ENCODE assay signal across 8 cellular contexts in the genomic region with DNA sequence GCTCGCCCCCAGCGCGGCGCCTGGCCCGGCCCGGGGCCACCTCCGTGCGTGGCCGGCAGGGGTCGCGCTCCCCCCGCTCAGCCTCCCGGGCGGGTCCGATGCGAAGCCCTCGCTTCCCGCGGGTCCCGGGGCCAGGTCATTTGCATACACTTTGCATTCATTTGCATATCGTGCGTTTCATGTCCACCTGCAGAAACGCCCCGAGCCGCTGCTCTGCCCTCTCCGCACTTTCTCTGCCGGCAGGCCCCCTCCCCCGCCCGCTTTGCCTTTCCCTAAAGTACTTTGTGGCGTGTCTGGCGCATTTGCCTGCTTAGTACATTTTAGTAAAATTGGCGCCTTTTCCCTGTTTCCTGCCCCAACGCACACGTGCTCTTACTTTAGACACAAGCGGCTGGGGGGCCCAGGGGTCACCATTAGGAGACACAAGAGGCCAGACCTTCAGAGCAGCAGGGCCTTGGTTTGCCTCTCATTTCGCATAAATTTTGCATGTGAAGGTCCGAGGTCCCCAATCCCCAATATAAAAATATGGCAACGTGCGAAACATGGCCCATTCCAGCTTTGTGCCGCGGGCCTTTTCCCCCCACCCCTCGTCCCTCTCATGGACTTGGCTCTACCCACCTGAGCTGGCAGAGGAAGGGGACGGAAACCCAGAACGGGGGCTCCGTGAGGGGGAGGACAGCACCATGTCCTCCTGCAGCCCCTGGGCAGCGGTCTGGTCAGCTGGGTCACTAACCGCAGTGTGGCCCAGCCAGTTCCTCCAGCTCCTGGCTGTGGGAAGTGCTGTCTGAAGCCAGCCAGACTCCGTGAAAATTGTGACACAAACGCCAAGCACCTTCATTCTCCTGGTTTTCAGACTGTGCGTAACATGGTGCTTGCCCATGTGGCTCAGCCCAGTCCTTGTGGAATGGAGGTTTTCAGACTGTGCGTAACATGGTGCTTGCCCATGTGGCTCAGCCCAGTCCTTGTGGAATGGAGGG. TPM values are rescaled to one million over a fixed set of nuclear protein-coding genes. Genes with fewer than 3 reads are reported as not detected.
DNase-seq lines count a peak whose midpoint lies in the region; ATAC-seq, FAIRE-seq and TF ChIP-seq lines count a peak whose summit lies in the region.

No MANE protein-coding gene starts in this region.

- no peak overlapping the region for H3K27ac ChIP-seq in keratinocyte (ENCODE audit: control insufficient read depth, insufficient read depth, low read length)

- no peaks in the 10 kb centered on the region for H3K36me3 Mint-ChIP-seq in T-helper 1 cell treated with Interleukin-12 subunit alpha and Interleukin-12 subunit beta and Interleukin-4 antibody, amounts not matched to agents 30 μg/mL and 1 μg/mL, for 36 hours (ENCODE audit: low read depth)

- no peak overlapping the region for H2AFZ ChIP-seq in keratinocyte (ENCODE audit: control insufficient read depth, low read length)

- no peaks in the 10 kb centered on the region for H3K36me3 ChIP-seq in keratinocyte (ENCODE audit: control insufficient read depth in 2 of 2, extremely low read depth in 1 of 2, insufficient read depth in 2 of 2, low read length in 2 of 2)

- H3K4me1 Mint-ChIP-seq in T-helper 1 cell treated with Interleukin-12 subunit alpha and Interleukin-12 subunit beta and Interleukin-4 antibody, amounts not matched to agents 30 μg/mL and 1 μg/mL, for 36 hours (ENCODE audit: low read depth) = no peaks in the 10 kb centered on the region

- H3K9me3 Mint-ChIP-seq in T-helper 1 cell treated with Interleukin-12 subunit alpha and Interleukin-12 subunit beta and Interleukin-4 antibody, amounts not matched to agents 30 μg/mL and 1 μg/mL, for 36 hours = no peaks in the 10 kb centered on the region

- no peak overlapping the region for H3K4me3 ChIP-seq in astrocyte of the cerebellum (ENCODE audit: low read depth, low read length)
- H3K4me3 ChIP-seq in keratinocyte (ENCODE audit: control insufficient read depth in 2 of 3, extremely low read depth in 1 of 3, insufficient read depth in 2 of 3, low read depth in 1 of 3, low read length in 3 of 3) = no peak overlapping the region

- no peaks in the 10 kb centered on the region for H3K4me1 ChIP-seq in keratinocyte (ENCODE audit: control insufficient read depth, extremely low read depth, insufficient read depth, low read length)

- H3K27me3 ChIP-seq in keratinocyte (ENCODE audit: control insufficient read depth, extremely low read depth, insufficient read depth, low read length) = peaks cover 59% of the 10 kb centered on the region

- dilution Hi-C loops in keratinocyte (cut with MboI; ENCODE audit: extremely low pct_ligation_motif_present, low sequenced_read_pairs) = no loop called here

- no peaks in the 10 kb centered on the region for H3K9me1 ChIP-seq in keratinocyte (ENCODE audit: control insufficient read depth, extremely low read depth, insufficient read depth, low read length)

- peaks cover 59% of the 10 kb centered on the region for H3K27me3 Mint-ChIP-seq in T-helper 1 cell treated with Interleukin-12 subunit alpha and Interleukin-12 subunit beta and Interleukin-4 antibody, amounts not matched to agents 30 μg/mL and 1 μg/mL, for 36 hours (ENCODE audit: low read depth)

- no peaks in the 10 kb centered on the region for H3K9me3 ChIP-seq in keratinocyte (ENCODE audit: control insufficient read depth, low read depth, low read length)

- H3K4me3 Mint-ChIP-seq in T-helper 1 cell treated with Interleukin-12 subunit alpha and Interleukin-12 subunit beta and Interleukin-4 antibody, amounts not matched to agents 30 μg/mL and 1 μg/mL, for 36 hours = peak overlapping the region; percentile 51

- ATAC-seq in HG02798 (IDR thresholded peaks at IDR 0.05; ENCODE audit: poor library complexity, unreplicated experiment) = peak; percentile 55

- no peaks in the 10 kb centered on the region for H4K20me1 ChIP-seq in keratinocyte (ENCODE audit: control insufficient read depth, extremely low read depth, insufficient read depth, low read length)

- H3K4me2 ChIP-seq in keratinocyte (ENCODE audit: control insufficient read depth, extremely low read depth, insufficient read depth, low read depth, low read length) = no peak overlapping the region

- in situ Hi-C loops in astrocyte of the cerebellum (cut with HindIII; ENCODE audit: low sequenced_read_pairs) = no loop called here

- no peak overlapping the region for H3K27ac Mint-ChIP-seq in T-helper 1 cell treated with Interleukin-12 subunit alpha and Interleukin-12 subunit beta and Interleukin-4 antibody, amounts not matched to agents 30 μg/mL and 1 μg/mL, for 36 hours

- DNase-seq in astrocyte of the cerebellum (ENCODE audit: low read depth) = no peak
- no peak for DNase-seq in keratinocyte (ENCODE audit: low read depth, low spot score)
- peak; percentile 35 for DNase-seq in stimulated activated CD8-positive, alpha-beta memory T cell treated with anti-CD3 and anti-CD28 coated beads, Interleukin-12 subunit alpha, Interleukin-12 subunit beta, amount 100 ng/mL, for 1 hour (ENCODE audit: low read depth)
- no peak for DNase-seq in HT-29 (ENCODE audit: low spot score)
- DNase-seq in NCI-H187 treated with DMSO at 0.1 percent for 48 hours (lab: John Stamatoyannopoulos, UW) = no peak

- FAIRE-seq in keratinocyte (lab: Jason Lieb, UNC) = no peak

- peak; percentile 72 for TF ChIP-seq CTCF in GM12872 (IDR thresholded peaks at IDR 0.05; ENCODE audit: insufficient read depth, low read depth, low read length)
- peak; percentile 55 for TF ChIP-seq CTCF in astrocyte of the cerebellum (IDR thresholded peaks at IDR 0.05; ENCODE audit: low read depth, low read length, missing control alignments)
- TF ChIP-seq CTCF in keratinocyte (optimal IDR thresholded peaks at IDR 0.05 in 1 of 3, IDR thresholded peaks at IDR 0.05 in 1 of 3, conservative IDR thresholded peaks at IDR 0.05 in 1 of 3; ENCODE audit: extremely low read depth in 1 of 3, insufficient read depth in 2 of 3, low read length in 3 of 3) = peak in 2 of 3 experiments; percentile 54 to 77

- no peaks in the 10 kb centered on the region for H3K79me2 ChIP-seq in keratinocyte (ENCODE audit: control insufficient read depth, insufficient read depth, low read length)

- H3K9ac ChIP-seq in keratinocyte (ENCODE audit: control insufficient read depth, extremely low read depth, insufficient read depth, low read length) = no peak overlapping the region

RNA-seq across cellular contexts. Expression of gene CBFA2T3, which starts 34.8 kb away (rescaled TPM):
- 0.08 to 0.24 TPM (median 0.18 TPM) in 3 replicates for polyA plus RNA-seq in keratinocyte
- polyA plus RNA-seq in keratinocyte (2011; ENCODE audit: low read depth) = 1.3 TPM
- polyA plus RNA-seq in keratinocyte (2011; cell fraction: cytosol; rRNA removed) = 0.17 and 0.30 TPM in 2 replicates
- 0.37 and 0.43 TPM in 2 replicates for polyA plus RNA-seq in keratinocyte (2011; cell fraction: nucleus; rRNA removed)
- 0.17 and 0.61 TPM in 2 replicates for polyA plus RNA-seq in keratinocyte (2012; ENCODE audit: low replicate concordance)
- 0.03 to 0.20 TPM in 2 of 3 replicates, not detected in the other for polyA minus RNA-seq in keratinocyte
- polyA minus RNA-seq in keratinocyte (2011; cell fraction: cytosol; rRNA and poly(A)+ RNA removed) = not detected
- 0.31 and 0.32 TPM in 2 replicates for polyA minus RNA-seq in keratinocyte (2011; cell fraction: nucleus; rRNA and poly(A)+ RNA removed)
- total RNA-seq in HT-29 (2014; rRNA removed; shearing (Covaris generic)) = 0.03 TPM in 1 of 2 replicates, not detected in the other
